18 cellular contexts compared by ENCODE assay signal in genomic region chr19:37947778-37948177, GRCh38. TPM values are rescaled to one million over a fixed set of nuclear protein-coding genes. Genes with fewer than 3 reads are reported as not detected.
DNase-seq lines count a peak whose midpoint lies in the region; ATAC-seq and TF ChIP-seq lines count a peak whose summit lies in the region.
"Had no signal": no experiment of that assay in that cellular context is flagged by ENCODE, and none has a peak within 500 bp of the region (broad histone marks: within the 10 kb centered on the region; RNA-seq: fewer than 3 reads in every experiment).

No MANE protein-coding gene starts in this region.

- peak overlapping the region; percentile 16 for H2AK5ac ChIP-seq in mesenchymal stem cell (ENCODE audit: low read length, severe bottlenecking)

- H4K8ac ChIP-seq in mesenchymal stem cell (ENCODE audit: low read length): no peak overlapping the region

- no peak overlapping the region for H3K4ac ChIP-seq in mesenchymal stem cell (ENCODE audit: low read depth in 1 of 2, low read length in 2 of 2)

- H3K9me3 ChIP-seq in SU-DHL-6 (ENCODE audit: insufficient read depth, low read length) (no peaks in the 10 kb centered on the region), mesenchymal stem cell (ENCODE audit: control insufficient read depth, low read length) (no peaks in the 10 kb centered on the region)
- H3K9me3 ChIP-seq: MG63, Peyer's patch had no signal

- H3K4me1 Mint-ChIP-seq in GM23338 (peaks cover 13% of the 10 kb centered on the region; the same call in 2 of the 3 replicates), progenitor cell of endocrine pancreas (ENCODE audit: low read depth) (peaks cover 33% of the 10 kb centered on the region)
- H3K4me1 Mint-ChIP-seq in activated T-cell treated with anti-CD3 and anti-CD28 coated beads, Interleukin-2, amount 50 U/mL, for 72 hours (ENCODE audit: low read depth): no peaks in the 10 kb centered on the region
- H3K4me1 Mint-ChIP-seq in activated T-helper 1 cell treated with anti-CD3 and anti-CD28 coated beads, Interleukin-12 subunit alpha, Interleukin-12 subunit beta, Interleukin-2, Interleukin-4 antibody, amounts not matched to agents 30 ng/mL and 10 ng/mL and 1 ng/mL, durations not matched to agents 14 hours and 24 hours and 36 hours (ENCODE audit: low read depth): no peaks in the 10 kb centered on the region

- H3K18ac ChIP-seq in mesenchymal stem cell (ENCODE audit: low read depth in 1 of 2, low read length in 2 of 2): no peak overlapping the region

- ATAC-seq in GM23338: no peak
- no peak for ATAC-seq in activated T-cell treated with anti-CD3 and anti-CD28 coated beads, Interleukin-2, amount 50 U/mL, for 72 hours (replicated peaks in 1 of 2)

- H3K27ac Mint-ChIP-seq in GM23338: no peak overlapping the region
- peak overlapping the region; percentile 90 for H3K27ac Mint-ChIP-seq in progenitor cell of endocrine pancreas
- H3K27ac Mint-ChIP-seq in activated T-cell treated with anti-CD3 and anti-CD28 coated beads, Interleukin-2, amount 50 U/mL, for 72 hours: no peak overlapping the region
- no peak overlapping the region for H3K27ac Mint-ChIP-seq in activated T-helper 1 cell treated with anti-CD3 and anti-CD28 coated beads, Interleukin-12 subunit alpha, Interleukin-12 subunit beta, Interleukin-2, Interleukin-4 antibody, amounts not matched to agents 30 ng/mL and 10 ng/mL and 1 ng/mL, durations not matched to agents 14 hours and 24 hours and 36 hours

- WGBS in mesenchymal stem cell: 92% methylated on average over 5 of the region's 5 CpGs

- no peak overlapping the region for H2BK120ac ChIP-seq in mesenchymal stem cell (ENCODE audit: low read depth, low read length)

- H3K79me2 ChIP-seq in GM23338 (replicated peaks; ENCODE audit: insufficient read depth) (peaks cover 74% of the 10 kb centered on the region), SU-DHL-6 (ENCODE audit: insufficient read depth, low read length) (peaks cover 97% of the 10 kb centered on the region)

- no peak overlapping the region for H4K91ac ChIP-seq in mesenchymal stem cell (ENCODE audit: low read length)

- no peak overlapping the region for H2BK5ac ChIP-seq in mesenchymal stem cell (ENCODE audit: low read depth, low read length, poor library complexity, severe bottlenecking)

- H2AFZ ChIP-seq in GM23338 (no peak overlapping the region), SU-DHL-6 (ENCODE audit: low read depth, low read length, severe bottlenecking) (no peak overlapping the region), mesenchymal stem cell (ENCODE audit: low read depth, low read length) (no peak overlapping the region)

- no peak overlapping the region for H3K4me3 Mint-ChIP-seq in GM23338
- H3K4me3 Mint-ChIP-seq in progenitor cell of endocrine pancreas (ENCODE audit: low read depth): no peak overlapping the region
- H3K4me3 Mint-ChIP-seq in activated T-cell treated with anti-CD3 and anti-CD28 coated beads, Interleukin-2, amount 50 U/mL, for 72 hours: no peak overlapping the region
- no peak overlapping the region for H3K4me3 Mint-ChIP-seq in activated T-helper 1 cell treated with anti-CD3 and anti-CD28 coated beads, Interleukin-12 subunit alpha, Interleukin-12 subunit beta, Interleukin-2, Interleukin-4 antibody, amounts not matched to agents 30 ng/mL and 10 ng/mL and 1 ng/mL, durations not matched to agents 14 hours and 24 hours and 36 hours
- H3K4me3 Mint-ChIP-seq: CD14-positive monocyte had no signal

- H3K27me3 Mint-ChIP-seq in GM23338 (ENCODE audit: insufficient read depth, low read depth, poor library complexity) (no peaks in the 10 kb centered on the region), progenitor cell of endocrine pancreas (no peaks in the 10 kb centered on the region)
- no peaks in the 10 kb centered on the region for H3K27me3 Mint-ChIP-seq in activated T-cell treated with anti-CD3 and anti-CD28 coated beads, Interleukin-2, amount 50 U/mL, for 72 hours (ENCODE audit: low read depth)
- no peaks in the 10 kb centered on the region for H3K27me3 Mint-ChIP-seq in activated T-helper 1 cell treated with anti-CD3 and anti-CD28 coated beads, Interleukin-12 subunit alpha, Interleukin-12 subunit beta, Interleukin-2, Interleukin-4 antibody, amounts not matched to agents 30 ng/mL and 10 ng/mL and 1 ng/mL, durations not matched to agents 14 hours and 24 hours and 36 hours (ENCODE audit: insufficient read depth)

- peaks cover 10% of the 10 kb centered on the region for H3K79me1 ChIP-seq in mesenchymal stem cell (replicated peaks; ENCODE audit: low read length, poor library complexity, severe bottlenecking)

- no peak overlapping the region for H2BK15ac ChIP-seq in mesenchymal stem cell (ENCODE audit: low read depth, poor library complexity, severe bottlenecking)

- H3K27me3 ChIP-seq in GM23338 (ENCODE audit: insufficient read depth) (no peaks in the 10 kb centered on the region), SU-DHL-6 (ENCODE audit: low read length) (no peaks in the 10 kb centered on the region), mesenchymal stem cell (ENCODE audit: control insufficient read depth in 1 of 2, insufficient read depth in 1 of 2, low read length in 2 of 2) (no peaks in the 10 kb centered on the region)
- H3K27me3 ChIP-seq: MG63, Peyer's patch had no signal

- peaks cover 17% of the 10 kb centered on the region for H3K4me1 ChIP-seq in GM23338 (ENCODE audit: insufficient read depth)
- peaks cover 4% of the 10 kb centered on the region for H3K4me1 ChIP-seq in mesenchymal stem cell (ENCODE audit: control insufficient read depth, insufficient read depth, low read depth, low read length)

- H3F3A ChIP-seq in GM23338 (replicated peaks; ENCODE audit: low read depth): peaks cover 6% of the 10 kb centered on the region; the same call in 1 of the 2 replicates
- peaks cover 20% of the 10 kb centered on the region for H3F3A ChIP-seq in SU-DHL-6 (ENCODE audit: insufficient read depth)

- H3K36me3 Mint-ChIP-seq in GM23338 (ENCODE audit: low read depth): no peaks in the 10 kb centered on the region
- H3K36me3 Mint-ChIP-seq in progenitor cell of endocrine pancreas (ENCODE audit: insufficient read depth): peaks cover 7% of the 10 kb centered on the region
- H3K36me3 Mint-ChIP-seq in activated T-cell treated with anti-CD3 and anti-CD28 coated beads, Interleukin-2, amount 50 U/mL, for 72 hours (ENCODE audit: insufficient read depth in 2 of 2): no peaks in the 10 kb centered on the region
- no peaks in the 10 kb centered on the region for H3K36me3 Mint-ChIP-seq in activated T-helper 1 cell treated with anti-CD3 and anti-CD28 coated beads, Interleukin-12 subunit alpha, Interleukin-12 subunit beta, Interleukin-2, Interleukin-4 antibody, amounts not matched to agents 30 ng/mL and 10 ng/mL and 1 ng/mL, durations not matched to agents 14 hours and 24 hours and 36 hours (ENCODE audit: low read depth)

- H3K36me3 ChIP-seq in GM23338 (ENCODE audit: insufficient read depth): no peaks in the 10 kb centered on the region
- H3K36me3 ChIP-seq in SU-DHL-6 (ENCODE audit: low read length): no peaks in the 10 kb centered on the region
- H3K36me3 ChIP-seq in mesenchymal stem cell (ENCODE audit: control insufficient read depth in 1 of 2, insufficient read depth in 2 of 2, low read depth in 1 of 2, low read length in 2 of 2): peaks cover 11 to 24% of the 10 kb centered on the region in 2 experiments

- H3K14ac ChIP-seq in mesenchymal stem cell (ENCODE audit: low read length in 2 of 2): no peak overlapping the region

- DNase-seq in GM23338 (ENCODE audit: low spot score): no peak
- no peak for DNase-seq in mesenchymal stem cell
- DNase-seq in progenitor cell of endocrine pancreas (ENCODE audit: low spot score, unreplicated experiment): no peak
- DNase-seq in SW480 (ENCODE audit: low spot score): no peak
- DNase-seq in activated CD4-positive, CD25-positive, alpha-beta regulatory T cell treated with anti-CD3 and anti-CD28 coated beads, Interleukin-2, amount 50 U/mL, for 72 hours: no peak
- DNase-seq in activated T-cell treated with anti-CD3 and anti-CD28 coated beads, Interleukin-2, amount 50 U/mL, for 72 hours: no peak
- DNase-seq in activated T-helper 1 cell treated with anti-CD3 and anti-CD28 coated beads, Interleukin-12 subunit alpha, Interleukin-12 subunit beta, Interleukin-2, Interleukin-4 antibody, amounts not matched to agents 30 ng/mL and 10 ng/mL and 1 ng/mL, durations not matched to agents 14 hours and 24 hours and 36 hours (ENCODE audit: low spot score): no peak
- DNase-seq: MG63, NCI-H1105, NCI-H1694, NCI-H510A treated with DMSO at 0.1 percent for 48 hours, NCI-H82, Peyer's patch, SHP77 had no signal

- no peak overlapping the region for H3K23ac ChIP-seq in mesenchymal stem cell (ENCODE audit: low read length in 2 of 2)

- H4K20me1 ChIP-seq in GM23338 (replicated peaks; ENCODE audit: insufficient read depth) (peaks cover 11% of the 10 kb centered on the region), SU-DHL-6 (ENCODE audit: low read depth, low read length) (no peaks in the 10 kb centered on the region)

- no peak overlapping the region for H2BK12ac ChIP-seq in mesenchymal stem cell (ENCODE audit: low read length in 2 of 2)

- intact Hi-C loops in activated T-helper 1 cell treated with anti-CD3 and anti-CD28 coated beads, Interleukin-12 subunit alpha, Interleukin-12 subunit beta, Interleukin-2, Interleukin-4 antibody, amounts not matched to agents 30 ng/mL and 10 ng/mL and 1 ng/mL, durations not matched to agents 14 hours and 24 hours and 36 hours (cut with micrococcal nuclease): no loop called here

- H3K27ac ChIP-seq in GM23338 (ENCODE audit: low read depth) (peak overlapping the region; percentile 26; the same call in 1 of the 2 replicates), SU-DHL-6 (ENCODE audit: low read depth, low read length) (peak overlapping the region; percentile 56), mesenchymal stem cell (ENCODE audit: low read length, poor library complexity, severe bottlenecking) (no peak overlapping the region)
- H3K27ac ChIP-seq: Peyer's patch had no signal

- no peak overlapping the region for H3K4me3 ChIP-seq in GM23338
- no peak overlapping the region for H3K4me3 ChIP-seq in SU-DHL-6 (ENCODE audit: insufficient read depth, low read length, poor library complexity, severe bottlenecking)
- no peak overlapping the region for H3K4me3 ChIP-seq in mesenchymal stem cell (ENCODE audit: insufficient read depth in 1 of 2, low read depth in 1 of 2, low read length in 2 of 2)
- H3K4me3 ChIP-seq: MG63, Peyer's patch had no signal

- H3K9me3 Mint-ChIP-seq in GM23338: no peaks in the 10 kb centered on the region
- no peaks in the 10 kb centered on the region for H3K9me3 Mint-ChIP-seq in progenitor cell of endocrine pancreas (ENCODE audit: low read depth)
- H3K9me3 Mint-ChIP-seq in activated T-cell treated with anti-CD3 and anti-CD28 coated beads, Interleukin-2, amount 50 U/mL, for 72 hours: no peaks in the 10 kb centered on the region
- H3K9me3 Mint-ChIP-seq in activated T-helper 1 cell treated with anti-CD3 and anti-CD28 coated beads, Interleukin-12 subunit alpha, Interleukin-12 subunit beta, Interleukin-2, Interleukin-4 antibody, amounts not matched to agents 30 ng/mL and 10 ng/mL and 1 ng/mL, durations not matched to agents 14 hours and 24 hours and 36 hours: no peaks in the 10 kb centered on the region

- H3K4me2 ChIP-seq in GM23338 (no peak overlapping the region), SU-DHL-6 (ENCODE audit: low read depth, low read length, poor library complexity, severe bottlenecking) (peak overlapping the region; percentile 2), mesenchymal stem cell (ENCODE audit: low read length, poor library complexity, severe bottlenecking) (no peak overlapping the region)

- H3K9me2 ChIP-seq in GM23338 (ENCODE audit: insufficient read depth) (no peaks in the 10 kb centered on the region), SU-DHL-6 (replicated peaks; ENCODE audit: insufficient read depth, low read length) (no peaks in the 10 kb centered on the region)

- H3K9ac ChIP-seq in SU-DHL-6 (ENCODE audit: low read length) (peak overlapping the region; percentile 15; the same call in 1 of the 2 replicates), mesenchymal stem cell (ENCODE audit: low read length) (no peak overlapping the region)

- TF ChIP-seq CTCF in GM23338 (conservative IDR thresholded peaks at IDR 0.05; ENCODE audit: low read depth in 2 of 2): no peak
- TF ChIP-seq CTCF in SU-DHL-6 (IDR thresholded peaks at IDR 0.05; ENCODE audit: insufficient read depth, low read length, poor library complexity, severe bottlenecking): no peak
- no peak for TF ChIP-seq CTCF in progenitor cell of endocrine pancreas (IDR thresholded peaks at IDR 0.05; ENCODE audit: unreplicated experiment)

RNA-seq across cellular contexts. Expression of gene SIPA1L3, which starts 40.8 kb away (rescaled TPM):
- 42.3 and 54.1 TPM in 2 replicates for total RNA-seq in GM23338 (2014; rRNA removed; shearing (Covaris generic))
- polyA plus RNA-seq in GM23338 (2016; fragmentation: Nextera tagmentation; extraction: Ambion mirVana): 7.6 and 15.7 TPM in 2 replicates
- polyA plus RNA-seq in mesenchymal stem cell (2013, experiment 1 of 2): 7.2 TPM
- polyA plus RNA-seq in mesenchymal stem cell (2013, experiment 2 of 2): 6.7 TPM
- 126 and 132 TPM in 2 replicates for total RNA-seq in progenitor cell of endocrine pancreas
- total RNA-seq in activated T-cell treated with anti-CD3 and anti-CD28 coated beads, Interleukin-2, amount 50 U/mL, for 72 hours: 10 to 100 TPM; 12.8 TPM
- 16.7 and 18.4 TPM in 2 replicates for total RNA-seq in activated T-helper 1 cell treated with anti-CD3 and anti-CD28 coated beads, Interleukin-12 subunit alpha, Interleukin-12 subunit beta, Interleukin-2, Interleukin-4 antibody, amounts not matched to agents 30 ng/mL and 10 ng/mL and 1 ng/mL, durations not matched to agents 14 hours and 24 hours and 36 hours

RNA-seq across cellular contexts. Expression of gene WDR87, which starts 41.4 kb away (rescaled TPM):
- total RNA-seq in GM23338 (2014; rRNA removed; shearing (Covaris generic)): not detected in 2 replicates
- 0.02 TPM in 1 of 2 replicates, not detected in the other for polyA plus RNA-seq in GM23338 (2016; fragmentation: Nextera tagmentation; extraction: Ambion mirVana)
- polyA plus RNA-seq in mesenchymal stem cell (2013, experiment 1 of 2): not detected
- polyA plus RNA-seq in mesenchymal stem cell (2013, experiment 2 of 2): not detected
- total RNA-seq in progenitor cell of endocrine pancreas: 0.02 TPM in 1 of 2 replicates, not detected in the other
- total RNA-seq in activated T-cell treated with anti-CD3 and anti-CD28 coated beads, Interleukin-2, amount 50 U/mL, for 72 hours: not detected
- not detected in 2 replicates for total RNA-seq in activated T-helper 1 cell treated with anti-CD3 and anti-CD28 coated beads, Interleukin-12 subunit alpha, Interleukin-12 subunit beta, Interleukin-2, Interleukin-4 antibody, amounts not matched to agents 30 ng/mL and 10 ng/mL and 1 ng/mL, durations not matched to agents 14 hours and 24 hours and 36 hours
- total RNA-seq: Daoy, H1, Peyer's patch had no signal
- polyA plus RNA-seq: CD14-positive monocyte, H1 had no signal
